8 cellular contexts compared by ENCODE assay signal in the genomic region with DNA sequence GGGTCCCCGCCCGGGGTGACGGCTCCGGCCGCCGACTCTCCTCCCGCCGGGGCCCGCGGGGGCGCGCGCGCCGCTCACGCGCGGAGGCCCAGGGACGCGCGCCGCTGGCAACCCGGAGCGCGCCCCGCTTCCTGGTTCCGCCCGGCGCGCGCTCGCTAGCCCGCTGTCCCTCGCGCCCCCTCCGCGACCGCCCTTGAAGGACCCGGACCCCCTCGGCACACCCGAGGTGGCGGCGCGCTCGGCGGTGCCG. TPM values are rescaled to one million over a fixed set of nuclear protein-coding genes. Genes with fewer than 3 reads are reported as not detected.
DNase-seq lines count a peak whose midpoint lies in the region; ATAC-seq and TF ChIP-seq lines count a peak whose summit lies in the region.

Gene STAT5B, minus strand, starts transcription at position 33 of the 250 bp plus-strand sequence. CDS start 44,264 bp downstream, outside the sequence.

- peak within 1 kb of the TSS; percentile 95 for H3K4me3 Mint-ChIP-seq in activated naive CD8-positive, alpha-beta T cell treated with anti-CD3 and anti-CD28 coated beads, Interleukin-2, amount 50 U/mL, for 24 hours

- peaks cover 24% of the 10 kb centered on the region for H3K36me3 Mint-ChIP-seq in activated naive CD8-positive, alpha-beta T cell treated with anti-CD3 and anti-CD28 coated beads, Interleukin-2, amount 50 U/mL, for 24 hours (ENCODE audit: low read depth)

- peak in 51 of 76 experiments; percentile 10 to 71 (median 47) for DNase-seq in HUDEP-2 (lab: John Stamatoyannopoulos, UW; ENCODE audit: unreplicated experiment in 76 of 76)
- peak; percentile 43 for DNase-seq in SKM-1 treated with dmso at 0.1 percent for 144 hours (lab: John Stamatoyannopoulos, UW; ENCODE audit: unreplicated experiment)
- peak; percentile 72 for DNase-seq in activated naive CD8-positive, alpha-beta T cell treated with anti-CD3 and anti-CD28 coated beads, Interleukin-2, amount 50 U/mL, for 24 hours
- peak in 1 of 2 donors; percentile 71 for DNase-seq in cardiac muscle cell (ENCODE audit: low read depth in 1 of 2, low spot score in 1 of 2)
- DNase-seq in ovary: peak; percentile 67 to 85 (median 77)
- DNase-seq in NCI-H1694 treated with DMSO at 0.1 percent for 48 hours (lab: John Stamatoyannopoulos, UW): no peak

- peak within 1 kb of the TSS; percentile 91 for H3K9ac ChIP-seq in BLaER1

- no peaks in the 10 kb centered on the region for H3K27me3 Mint-ChIP-seq in activated naive CD8-positive, alpha-beta T cell treated with anti-CD3 and anti-CD28 coated beads, Interleukin-2, amount 50 U/mL, for 24 hours

- TF ChIP-seq POLR2A in GM19099 (IDR thresholded peaks at IDR 0.05; ENCODE audit: extremely low read depth, insufficient read length, low read depth) (peak; percentile 82), ovary (IDR thresholded peaks at IDR 0.05) (peak; percentile 67)

- H3K4me3 ChIP-seq in BLaER1 (peak within 1 kb of the TSS; percentile 93), cardiac muscle cell (peak within 1 kb of the TSS; percentile 95), ovary (peak within 1 kb of the TSS; percentile 82)

- peaks cover 38% of the 10 kb centered on the region for H4K20me1 ChIP-seq in BLaER1

- intact Hi-C loops in ovary (cut with DNase I): no loop called here

- WGBS in ovary, 3 donors: 0 to 1% methylated on average over 19 to 42 of the region's 47 CpGs; no CpG with 5 or more reads in 1 of the 3 donors

- H3K36me3 ChIP-seq in BLaER1 (no peaks in the 10 kb centered on the region), cardiac muscle cell (no peaks in the 10 kb centered on the region), ovary (no peaks in the 10 kb centered on the region)

- ATAC-seq in activated naive CD8-positive, alpha-beta T cell treated with anti-CD3 and anti-CD28 coated beads, Interleukin-2, amount 50 U/mL, for 24 hours: peak; percentile 51

- peak within 1 kb of the TSS; percentile 94 for H3K27ac Mint-ChIP-seq in activated naive CD8-positive, alpha-beta T cell treated with anti-CD3 and anti-CD28 coated beads, Interleukin-2, amount 50 U/mL, for 24 hours

- no peaks in the 10 kb centered on the region for H3K27me3 ChIP-seq in BLaER1
- H3K27me3 ChIP-seq in cardiac muscle cell: no peaks in the 10 kb centered on the region
- no peaks in the 10 kb centered on the region for H3K27me3 ChIP-seq in ovary

- peak within 1 kb of the TSS; percentile 95 for H3K4me2 ChIP-seq in BLaER1

- peak within 1 kb of the TSS; percentile 93 for H3K27ac ChIP-seq in BLaER1
- peak within 1 kb of the TSS; percentile 84 for H3K27ac ChIP-seq in cardiac muscle cell
- H3K27ac ChIP-seq in ovary: peak within 1 kb of the TSS; percentile 78 to 86

- no peaks in the 10 kb centered on the region for H3K9me3 Mint-ChIP-seq in activated naive CD8-positive, alpha-beta T cell treated with anti-CD3 and anti-CD28 coated beads, Interleukin-2, amount 50 U/mL, for 24 hours

- TF ChIP-seq EP300 in ovary (IDR thresholded peaks at IDR 0.05): no peak

- H3K9me3 ChIP-seq in BLaER1: no peaks in the 10 kb centered on the region
- no peaks in the 10 kb centered on the region for H3K9me3 ChIP-seq in cardiac muscle cell (ENCODE audit: low read depth)
- no peaks in the 10 kb centered on the region for H3K9me3 ChIP-seq in ovary

- peaks cover 47% of the 10 kb centered on the region for H3K4me1 Mint-ChIP-seq in activated naive CD8-positive, alpha-beta T cell treated with anti-CD3 and anti-CD28 coated beads, Interleukin-2, amount 50 U/mL, for 24 hours

- TF ChIP-seq CTCF in cardiac muscle cell (IDR thresholded peaks at IDR 0.05; ENCODE audit: low read depth, low read length) (no peak), ovary (IDR thresholded peaks at IDR 0.05) (no peak)

- peaks cover 44% of the 10 kb centered on the region for H3K4me1 ChIP-seq in BLaER1
- H3K4me1 ChIP-seq in cardiac muscle cell (ENCODE audit: low read depth): peaks cover 23% of the 10 kb centered on the region
- H3K4me1 ChIP-seq in ovary (ENCODE audit: insufficient read depth): peaks cover 3% of the 10 kb centered on the region

RNA-seq across cellular contexts. Expression of gene STAT5B, which starts in this region (rescaled TPM):
- total RNA-seq in cardiac muscle cell: 35.8 and 62.4 TPM in 2 replicates
- polyA plus RNA-seq in cardiac muscle cell: 26.8 and 45.1 TPM in 2 replicates
- total RNA-seq in ovary: 100 to 1,000 TPM in 4 of 7 donors, 10 to 100 TPM in 3; 66.7 to 176 (median 128) TPM
- 100 to 1,000 TPM in 1 of 2 donors, 10 to 100 TPM in 1; 66.1 to 108 TPM for polyA plus RNA-seq in ovary
